Comparison of ENCODE assay signal across 1 cellular context in the genomic region with DNA sequence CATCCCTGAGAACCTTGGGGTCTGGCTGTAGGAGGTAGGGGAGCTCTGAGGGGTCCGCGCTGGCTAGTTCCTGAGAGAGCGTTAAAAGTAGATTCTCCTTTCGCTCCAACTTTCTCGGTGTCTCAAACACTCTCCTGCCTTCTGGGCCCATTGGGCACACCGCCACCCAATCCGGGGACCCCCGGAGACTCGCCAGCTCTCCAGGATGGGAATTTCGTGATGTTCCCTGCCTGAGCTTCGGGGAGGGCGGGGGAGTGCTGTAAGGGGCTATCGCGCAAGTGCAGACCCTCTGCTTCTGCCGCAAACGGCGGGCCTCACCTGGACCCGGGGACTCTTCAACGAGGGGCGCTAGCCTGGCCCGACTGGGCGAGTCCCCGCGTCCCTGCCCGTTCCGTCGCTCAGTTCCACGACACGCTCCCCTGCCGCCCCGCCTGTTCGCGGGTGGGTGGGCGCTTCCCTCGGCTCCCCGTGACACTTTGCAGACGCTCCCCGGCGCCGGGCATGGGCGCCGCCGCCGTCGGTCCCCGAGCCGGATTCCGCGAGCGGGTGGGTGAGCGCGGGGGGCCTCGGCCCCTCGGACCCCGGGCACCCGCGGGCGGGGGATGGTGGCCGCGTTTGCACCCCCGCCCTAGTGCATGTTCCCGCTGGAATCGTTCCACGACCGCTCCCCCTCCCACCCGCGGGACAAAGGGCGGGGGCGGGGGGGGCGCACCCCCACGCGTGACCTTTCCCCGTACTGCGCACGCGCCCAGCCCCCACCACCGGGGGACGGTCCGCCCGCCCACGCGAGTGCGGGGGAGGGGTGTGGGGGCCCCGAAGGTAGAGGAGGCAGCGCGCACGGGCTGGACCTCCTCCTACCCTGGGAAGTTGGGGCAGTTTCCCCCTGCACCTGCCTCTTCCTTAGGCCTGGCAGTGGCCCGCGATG.
TF ChIP-seq lines count a peak whose summit lies in the region.

TSS of gene CCDC106 (plus strand) at position 481 of the 925 bp plus-strand sequence. CDS start 835 bp downstream, outside the sequence.

TF ChIP-seq in K562, 482 proteins besides CTCF, POLR2A, EP300 and RAD21 (continued from another document and continues in another):
- TF ChIP-seq ZNF318 (IDR thresholded peaks at IDR 0.05; ENCODE audit: borderline replicate concordance in 1 of 2, low read depth in 1 of 2) (no peak), NCOR1 (IDR thresholded peaks at IDR 0.05) (no peak), SFPQ (IDR thresholded peaks at IDR 0.05; ENCODE audit: low read depth, low read length) (no peak), RREB1 (CRISPR knock-in tag; IDR thresholded peaks at IDR 0.05) (no peak), IRF2 (CRISPR knock-in tag; IDR thresholded peaks at IDR 0.05) (0 out of 2 replicates have a peak, but pooled peaks have one; percentile 39), BACH1 (tag; IDR thresholded peaks at IDR 0.05) (no peak), NFIX (CRISPR knock-in tag; IDR thresholded peaks at IDR 0.05; ENCODE audit: low read depth) (no peak), KLF10 (CRISPR knock-in tag; IDR thresholded peaks at IDR 0.05) (no peak), CREB3L1 (IDR thresholded peaks at IDR 0.05; ENCODE audit: borderline replicate concordance, low read depth) (no peak), CBX2 (IDR thresholded peaks at IDR 0.05; ENCODE audit: insufficient read depth, low read length, poor library complexity, severe bottlenecking) (no peak), GATA2 (CRISPR knock-in tag; IDR thresholded peaks at IDR 0.05) (no peak), ZNF282 (CRISPR knock-in tag; IDR thresholded peaks at IDR 0.05) (no peak; the same call in 1 of the 2 replicates), ZNF12 (CRISPR knock-in tag; IDR thresholded peaks at IDR 0.05) (peak; percentile 21; the same call in 1 of the 2 replicates), CBX5 (IDR thresholded peaks at IDR 0.05; ENCODE audit: borderline replicate concordance, low read depth) (no peak), BRF2 (IDR thresholded peaks at IDR 0.05; ENCODE audit: borderline replicate concordance, insufficient read depth, insufficient read length) (no peak), ZNF717 (CRISPR knock-in tag; IDR thresholded peaks at IDR 0.05) (no peak), HSF4 (CRISPR knock-in tag; IDR thresholded peaks at IDR 0.05; ENCODE audit: borderline replicate concordance) (no peak), CC2D1A (IDR thresholded peaks at IDR 0.05) (no peak), ZNF75A (CRISPR knock-in tag; IDR thresholded peaks at IDR 0.05) (no peak), BDP1 (IDR thresholded peaks at IDR 0.05; ENCODE audit: insufficient read depth, insufficient read length) (no peak), ATF3 (IDR thresholded peaks at IDR 0.05) (no peak), ATF3 (CRISPR knock-in tag; conservative IDR thresholded peaks at IDR 0.05) (no peak), PRDM10 (IDR thresholded peaks at IDR 0.05; ENCODE audit: partially characterized antibody) (peak; percentile 89), ZNF311 (CRISPR knock-in tag; IDR thresholded peaks at IDR 0.05) (no peak), ZNF436 (CRISPR knock-in tag; IDR thresholded peaks at IDR 0.05) (no peak)
